ENCODE assay signal across 5 cellular contexts in genomic region chr12:58008658-58009057, GRCh38.
"Had no signal": no experiment of that assay in that cellular context is flagged by ENCODE, and none has a peak within 500 bp of the region (broad histone marks: within the 10 kb centered on the region; RNA-seq: fewer than 3 reads in every experiment).

No MANE protein-coding gene starts in this region.

- H3K4me1 Mint-ChIP-seq: GM23338, H9 had no signal

- H3K27ac Mint-ChIP-seq: GM23338 had no signal

- H3K9me3 Mint-ChIP-seq: GM23338, H9 had no signal

- H3K4me3 Mint-ChIP-seq: GM23338, H9 had no signal

- ATAC-seq: GM23338, K562 had no signal

- H3K4me3 ChIP-seq: GM23338, K562 had no signal

- DNase-seq: H9, HCEC 1CT, IMR-90 had no signal
